Comparison of ENCODE assay signal across 1 cellular context in the genomic region with DNA sequence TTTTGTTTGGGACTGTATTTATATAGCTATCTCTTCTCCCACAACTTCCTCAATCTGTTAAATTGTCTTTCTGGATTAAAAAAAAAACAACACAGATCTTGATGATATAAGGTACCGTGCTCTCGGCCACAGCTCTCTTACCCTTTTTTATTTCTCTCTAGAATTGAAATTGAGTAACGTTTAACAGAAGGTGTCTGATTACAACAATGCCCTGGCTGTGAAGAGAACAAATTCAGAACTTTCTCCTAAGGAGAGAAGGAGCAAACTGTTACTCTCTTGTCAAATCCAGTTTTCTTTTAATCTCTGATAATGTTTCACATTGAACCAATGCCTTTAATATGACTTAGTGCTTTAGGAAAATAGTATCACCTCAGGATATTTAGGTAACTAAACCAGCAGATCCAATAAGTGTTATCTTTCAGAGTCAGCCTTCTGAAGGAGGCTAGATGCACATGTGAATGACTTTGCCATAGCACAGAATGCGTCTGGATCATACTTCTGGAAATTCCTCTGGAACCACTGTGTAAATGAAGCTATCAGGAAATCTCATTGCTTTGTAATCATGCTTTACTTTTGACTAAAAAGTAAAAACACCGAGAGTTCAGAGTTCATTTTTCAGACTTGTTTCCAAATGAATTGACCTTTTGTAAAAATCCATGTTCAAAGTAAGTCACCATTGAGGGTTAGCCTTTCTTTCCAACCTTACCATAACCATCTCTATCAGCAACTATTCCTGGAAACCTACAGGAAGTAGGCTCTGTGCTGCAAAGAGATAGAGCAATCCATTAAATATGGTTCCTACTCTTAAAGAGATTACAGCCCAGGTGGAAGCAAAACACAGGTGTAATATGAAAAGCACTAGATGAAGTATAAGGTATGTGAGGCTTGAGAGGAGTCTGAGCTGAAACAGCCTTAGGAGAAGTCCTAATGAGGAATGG.
TF ChIP-seq lines count a peak whose summit lies in the region.

No MANE protein-coding gene starts in this region.

TF ChIP-seq in HepG2, 621 proteins besides CTCF, POLR2A, EP300 and RAD21 (continued from another document and continues in another):
- TF ChIP-seq, protein P1, sequence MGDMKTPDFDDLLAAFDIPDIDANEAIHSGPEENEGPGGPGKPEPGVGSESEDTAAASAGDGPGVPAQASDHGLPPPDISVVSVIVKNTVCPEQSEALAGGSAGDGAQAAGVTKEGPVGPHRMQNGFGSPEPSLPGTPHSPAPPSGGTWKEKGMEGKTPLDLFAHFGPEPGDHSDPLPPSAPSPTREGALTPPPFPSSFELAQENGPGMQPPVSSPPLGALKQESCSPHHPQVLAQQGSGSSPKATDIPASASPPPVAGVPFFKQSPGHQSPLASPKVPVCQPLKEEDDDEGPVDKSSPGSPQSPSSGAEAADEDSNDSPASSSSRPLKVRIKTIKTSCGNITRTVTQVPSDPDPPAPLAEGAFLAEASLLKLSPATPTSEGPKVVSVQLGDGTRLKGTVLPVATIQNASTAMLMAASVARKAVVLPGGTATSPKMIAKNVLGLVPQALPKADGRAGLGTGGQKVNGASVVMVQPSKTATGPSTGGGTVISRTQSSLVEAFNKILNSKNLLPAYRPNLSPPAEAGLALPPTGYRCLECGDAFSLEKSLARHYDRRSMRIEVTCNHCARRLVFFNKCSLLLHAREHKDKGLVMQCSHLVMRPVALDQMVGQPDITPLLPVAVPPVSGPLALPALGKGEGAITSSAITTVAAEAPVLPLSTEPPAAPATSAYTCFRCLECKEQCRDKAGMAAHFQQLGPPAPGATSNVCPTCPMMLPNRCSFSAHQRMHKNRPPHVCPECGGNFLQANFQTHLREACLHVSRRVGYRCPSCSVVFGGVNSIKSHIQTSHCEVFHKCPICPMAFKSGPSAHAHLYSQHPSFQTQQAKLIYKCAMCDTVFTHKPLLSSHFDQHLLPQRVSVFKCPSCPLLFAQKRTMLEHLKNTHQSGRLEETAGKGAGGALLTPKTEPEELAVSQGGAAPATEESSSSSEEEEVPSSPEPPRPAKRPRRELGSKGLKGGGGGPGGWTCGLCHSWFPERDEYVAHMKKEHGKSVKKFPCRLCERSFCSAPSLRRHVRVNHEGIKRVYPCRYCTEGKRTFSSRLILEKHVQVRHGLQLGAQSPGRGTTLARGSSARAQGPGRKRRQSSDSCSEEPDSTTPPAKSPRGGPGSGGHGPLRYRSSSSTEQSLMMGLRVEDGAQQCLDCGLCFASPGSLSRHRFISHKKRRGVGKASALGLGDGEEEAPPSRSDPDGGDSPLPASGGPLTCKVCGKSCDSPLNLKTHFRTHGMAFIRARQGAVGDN (CRISPR knock-in tag; IDR thresholded peaks at IDR 0.05) = no peak
- TF ChIP-seq GZF1 (CRISPR knock-in tag; IDR thresholded peaks at IDR 0.05) (0 out of 2 replicates have a peak, but pooled peaks have one; percentile 38), ESRRA (CRISPR knock-in tag; IDR thresholded peaks at IDR 0.05; ENCODE audit: low read depth) (peak; percentile 59; the same call in 1 of the 2 replicates), HDAC2 (CRISPR knock-in tag; IDR thresholded peaks at IDR 0.05) (peak; percentile 90), IKZF1 (IDR thresholded peaks at IDR 0.05) (no peak), ZMYM2 (CRISPR knock-in tag; IDR thresholded peaks at IDR 0.05) (peak; percentile 66; the same call in 1 of the 2 replicates), MEF2D (CRISPR knock-in tag; IDR thresholded peaks at IDR 0.05) (peak; percentile 66; the same call in 1 of the 2 replicates), ZNF878 (CRISPR knock-in tag; IDR thresholded peaks at IDR 0.05) (no peak), NCOR1 (IDR thresholded peaks at IDR 0.05; ENCODE audit: borderline replicate concordance, low read length) (peak; percentile 91; the same call in 1 of the 2 replicates), HNF4G (IDR thresholded peaks at IDR 0.05; ENCODE audit: borderline replicate concordance, low read depth, low read length) (peak; percentile 88; the same call in 1 of the 2 replicates), HNF4G (CRISPR knock-in tag; IDR thresholded peaks at IDR 0.05; ENCODE audit: borderline replicate concordance, low read depth) (peak; percentile 80), CBFB (CRISPR knock-in tag; IDR thresholded peaks at IDR 0.05) (peak; percentile 91), ZKSCAN8 (CRISPR knock-in tag; IDR thresholded peaks at IDR 0.05; ENCODE audit: borderline replicate concordance) (peak; percentile 79), NR2F6 (IDR thresholded peaks at IDR 0.05) (peak; percentile 89), NR2F6 (CRISPR knock-in tag; IDR thresholded peaks at IDR 0.05) (peak; percentile 87), MATR3 (CRISPR knock-in tag; IDR thresholded peaks at IDR 0.05) (no peak), ZNF563 (CRISPR knock-in tag; IDR thresholded peaks at IDR 0.05) (no peak), ZMYM3 (CRISPR knock-in tag; IDR thresholded peaks at IDR 0.05) (0 out of 2 replicates have a peak, but pooled peaks have one; percentile 45), RELA (CRISPR knock-in tag; IDR thresholded peaks at IDR 0.05) (peak; percentile 42; the same call in 1 of the 2 replicates), MTA3 (CRISPR knock-in tag; IDR thresholded peaks at IDR 0.05) (no peak), RXRA (CRISPR knock-in tag; IDR thresholded peaks at IDR 0.05) (peak; percentile 28; the same call in 1 of the 2 replicates), ZEB1 (IDR thresholded peaks at IDR 0.05; ENCODE audit: insufficient replicate concordance, low read depth) (peak; percentile 79), HNF4A (CRISPR knock-in tag; IDR thresholded peaks at IDR 0.05) (peak; percentile 92), TAF15 (IDR thresholded peaks at IDR 0.05; ENCODE audit: low read depth, low read length, poor library complexity, severe bottlenecking) (no peak), ZSCAN30 (CRISPR knock-in tag; IDR thresholded peaks at IDR 0.05) (no peak), CREB1 (IDR thresholded peaks at IDR 0.05) (no peak), CREB1 (CRISPR knock-in tag; IDR thresholded peaks at IDR 0.05) (peak; percentile 59; the same call in 1 of the 2 replicates), PAF1 (CRISPR knock-in tag; IDR thresholded peaks at IDR 0.05) (no peak)
- TF ChIP-seq, protein P2, sequence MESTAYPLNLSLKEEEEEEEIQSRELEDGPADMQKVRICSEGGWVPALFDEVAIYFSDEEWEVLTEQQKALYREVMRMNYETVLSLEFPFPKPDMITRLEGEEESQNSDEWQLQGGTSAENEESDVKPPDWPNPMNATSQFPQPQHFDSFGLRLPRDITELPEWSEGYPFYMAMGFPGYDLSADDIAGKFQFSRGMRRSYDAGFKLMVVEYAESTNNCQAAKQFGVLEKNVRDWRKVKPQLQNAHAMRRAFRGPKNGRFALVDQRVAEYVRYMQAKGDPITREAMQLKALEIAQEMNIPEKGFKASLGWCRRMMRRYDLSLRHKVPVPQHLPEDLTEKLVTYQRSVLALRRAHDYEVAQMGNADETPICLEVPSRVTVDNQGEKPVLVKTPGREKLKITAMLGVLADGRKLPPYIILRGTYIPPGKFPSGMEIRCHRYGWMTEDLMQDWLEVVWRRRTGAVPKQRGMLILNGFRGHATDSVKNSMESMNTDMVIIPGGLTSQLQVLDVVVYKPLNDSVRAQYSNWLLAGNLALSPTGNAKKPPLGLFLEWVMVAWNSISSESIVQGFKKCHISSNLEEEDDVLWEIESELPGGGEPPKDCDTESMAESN (CRISPR knock-in tag; conservative IDR thresholded peaks at IDR 0.05) = 0 out of 2 replicates have a peak, but pooled peaks have one; percentile 31
- TF ChIP-seq, protein P3, sequence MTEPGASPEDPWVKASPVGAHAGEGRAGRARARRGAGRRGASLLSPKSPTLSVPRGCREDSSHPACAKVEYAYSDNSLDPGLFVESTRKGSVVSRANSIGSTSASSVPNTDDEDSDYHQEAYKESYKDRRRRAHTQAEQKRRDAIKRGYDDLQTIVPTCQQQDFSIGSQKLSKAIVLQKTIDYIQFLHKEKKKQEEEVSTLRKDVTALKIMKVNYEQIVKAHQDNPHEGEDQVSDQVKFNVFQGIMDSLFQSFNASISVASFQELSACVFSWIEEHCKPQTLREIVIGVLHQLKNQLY (CRISPR knock-in tag; IDR thresholded peaks at IDR 0.05) = peak; percentile 82
- TF ChIP-seq, protein P4, sequence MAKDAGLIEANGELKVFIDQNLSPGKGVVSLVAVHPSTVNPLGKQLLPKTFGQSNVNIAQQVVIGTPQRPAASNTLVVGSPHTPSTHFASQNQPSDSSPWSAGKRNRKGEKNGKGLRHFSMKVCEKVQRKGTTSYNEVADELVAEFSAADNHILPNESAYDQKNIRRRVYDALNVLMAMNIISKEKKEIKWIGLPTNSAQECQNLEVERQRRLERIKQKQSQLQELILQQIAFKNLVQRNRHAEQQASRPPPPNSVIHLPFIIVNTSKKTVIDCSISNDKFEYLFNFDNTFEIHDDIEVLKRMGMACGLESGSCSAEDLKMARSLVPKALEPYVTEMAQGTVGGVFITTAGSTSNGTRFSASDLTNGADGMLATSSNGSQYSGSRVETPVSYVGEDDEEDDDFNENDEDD (CRISPR knock-in tag; IDR thresholded peaks at IDR 0.05; ENCODE audit: borderline replicate concordance) = 0 out of 2 replicates have a peak, but pooled peaks have one; percentile 42
- TF ChIP-seq, protein P5, sequence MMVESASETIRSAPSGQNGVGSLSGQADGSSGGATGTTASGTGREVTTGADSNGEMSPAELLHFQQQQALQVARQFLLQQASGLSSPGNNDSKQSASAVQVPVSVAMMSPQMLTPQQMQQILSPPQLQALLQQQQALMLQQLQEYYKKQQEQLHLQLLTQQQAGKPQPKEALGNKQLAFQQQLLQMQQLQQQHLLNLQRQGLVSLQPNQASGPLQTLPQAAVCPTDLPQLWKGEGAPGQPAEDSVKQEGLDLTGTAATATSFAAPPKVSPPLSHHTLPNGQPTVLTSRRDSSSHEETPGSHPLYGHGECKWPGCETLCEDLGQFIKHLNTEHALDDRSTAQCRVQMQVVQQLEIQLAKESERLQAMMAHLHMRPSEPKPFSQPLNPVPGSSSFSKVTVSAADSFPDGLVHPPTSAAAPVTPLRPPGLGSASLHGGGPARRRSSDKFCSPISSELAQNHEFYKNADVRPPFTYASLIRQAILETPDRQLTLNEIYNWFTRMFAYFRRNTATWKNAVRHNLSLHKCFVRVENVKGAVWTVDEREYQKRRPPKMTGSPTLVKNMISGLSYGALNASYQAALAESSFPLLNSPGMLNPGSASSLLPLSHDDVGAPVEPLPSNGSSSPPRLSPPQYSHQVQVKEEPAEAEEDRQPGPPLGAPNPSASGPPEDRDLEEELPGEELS (CRISPR knock-in tag; IDR thresholded peaks at IDR 0.05) = peak; percentile 81
- TF ChIP-seq, protein P6, sequence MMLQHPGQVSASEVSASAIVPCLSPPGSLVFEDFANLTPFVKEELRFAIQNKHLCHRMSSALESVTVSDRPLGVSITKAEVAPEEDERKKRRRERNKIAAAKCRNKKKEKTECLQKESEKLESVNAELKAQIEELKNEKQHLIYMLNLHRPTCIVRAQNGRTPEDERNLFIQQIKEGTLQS (CRISPR knock-in tag; IDR thresholded peaks at IDR 0.05) = peak; percentile 41; the same call in 1 of the 2 replicates
- TF ChIP-seq, protein P7, sequence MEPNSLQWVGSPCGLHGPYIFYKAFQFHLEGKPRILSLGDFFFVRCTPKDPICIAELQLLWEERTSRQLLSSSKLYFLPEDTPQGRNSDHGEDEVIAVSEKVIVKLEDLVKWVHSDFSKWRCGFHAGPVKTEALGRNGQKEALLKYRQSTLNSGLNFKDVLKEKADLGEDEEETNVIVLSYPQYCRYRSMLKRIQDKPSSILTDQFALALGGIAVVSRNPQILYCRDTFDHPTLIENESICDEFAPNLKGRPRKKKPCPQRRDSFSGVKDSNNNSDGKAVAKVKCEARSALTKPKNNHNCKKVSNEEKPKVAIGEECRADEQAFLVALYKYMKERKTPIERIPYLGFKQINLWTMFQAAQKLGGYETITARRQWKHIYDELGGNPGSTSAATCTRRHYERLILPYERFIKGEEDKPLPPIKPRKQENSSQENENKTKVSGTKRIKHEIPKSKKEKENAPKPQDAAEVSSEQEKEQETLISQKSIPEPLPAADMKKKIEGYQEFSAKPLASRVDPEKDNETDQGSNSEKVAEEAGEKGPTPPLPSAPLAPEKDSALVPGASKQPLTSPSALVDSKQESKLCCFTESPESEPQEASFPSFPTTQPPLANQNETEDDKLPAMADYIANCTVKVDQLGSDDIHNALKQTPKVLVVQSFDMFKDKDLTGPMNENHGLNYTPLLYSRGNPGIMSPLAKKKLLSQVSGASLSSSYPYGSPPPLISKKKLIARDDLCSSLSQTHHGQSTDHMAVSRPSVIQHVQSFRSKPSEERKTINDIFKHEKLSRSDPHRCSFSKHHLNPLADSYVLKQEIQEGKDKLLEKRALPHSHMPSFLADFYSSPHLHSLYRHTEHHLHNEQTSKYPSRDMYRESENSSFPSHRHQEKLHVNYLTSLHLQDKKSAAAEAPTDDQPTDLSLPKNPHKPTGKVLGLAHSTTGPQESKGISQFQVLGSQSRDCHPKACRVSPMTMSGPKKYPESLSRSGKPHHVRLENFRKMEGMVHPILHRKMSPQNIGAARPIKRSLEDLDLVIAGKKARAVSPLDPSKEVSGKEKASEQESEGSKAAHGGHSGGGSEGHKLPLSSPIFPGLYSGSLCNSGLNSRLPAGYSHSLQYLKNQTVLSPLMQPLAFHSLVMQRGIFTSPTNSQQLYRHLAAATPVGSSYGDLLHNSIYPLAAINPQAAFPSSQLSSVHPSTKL (CRISPR knock-in tag; IDR thresholded peaks at IDR 0.05) = peak; percentile 98
- TF ChIP-seq, protein P8, sequence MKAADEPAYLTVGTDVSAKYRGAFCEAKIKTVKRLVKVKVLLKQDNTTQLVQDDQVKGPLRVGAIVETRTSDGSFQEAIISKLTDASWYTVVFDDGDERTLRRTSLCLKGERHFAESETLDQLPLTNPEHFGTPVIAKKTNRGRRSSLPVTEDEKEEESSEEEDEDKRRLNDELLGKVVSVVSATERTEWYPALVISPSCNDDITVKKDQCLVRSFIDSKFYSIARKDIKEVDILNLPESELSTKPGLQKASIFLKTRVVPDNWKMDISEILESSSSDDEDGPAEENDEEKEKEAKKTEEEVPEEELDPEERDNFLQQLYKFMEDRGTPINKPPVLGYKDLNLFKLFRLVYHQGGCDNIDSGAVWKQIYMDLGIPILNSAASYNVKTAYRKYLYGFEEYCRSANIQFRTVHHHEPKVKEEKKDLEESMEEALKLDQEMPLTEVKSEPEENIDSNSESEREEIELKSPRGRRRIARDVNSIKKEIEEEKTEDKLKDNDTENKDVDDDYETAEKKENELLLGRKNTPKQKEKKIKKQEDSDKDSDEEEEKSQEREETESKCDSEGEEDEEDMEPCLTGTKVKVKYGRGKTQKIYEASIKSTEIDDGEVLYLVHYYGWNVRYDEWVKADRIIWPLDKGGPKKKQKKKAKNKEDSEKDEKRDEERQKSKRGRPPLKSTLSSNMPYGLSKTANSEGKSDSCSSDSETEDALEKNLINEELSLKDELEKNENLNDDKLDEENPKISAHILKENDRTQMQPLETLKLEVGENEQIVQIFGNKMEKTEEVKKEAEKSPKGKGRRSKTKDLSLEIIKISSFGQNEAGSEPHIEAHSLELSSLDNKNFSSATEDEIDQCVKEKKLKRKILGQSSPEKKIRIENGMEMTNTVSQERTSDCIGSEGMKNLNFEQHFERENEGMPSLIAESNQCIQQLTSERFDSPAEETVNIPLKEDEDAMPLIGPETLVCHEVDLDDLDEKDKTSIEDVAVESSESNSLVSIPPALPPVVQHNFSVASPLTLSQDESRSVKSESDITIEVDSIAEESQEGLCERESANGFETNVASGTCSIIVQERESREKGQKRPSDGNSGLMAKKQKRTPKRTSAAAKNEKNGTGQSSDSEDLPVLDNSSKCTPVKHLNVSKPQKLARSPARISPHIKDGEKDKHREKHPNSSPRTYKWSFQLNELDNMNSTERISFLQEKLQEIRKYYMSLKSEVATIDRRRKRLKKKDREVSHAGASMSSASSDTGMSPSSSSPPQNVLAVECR (CRISPR knock-in tag; IDR thresholded peaks at IDR 0.05; ENCODE audit: borderline replicate concordance) = no peak
- TF ChIP-seq, protein P9, sequence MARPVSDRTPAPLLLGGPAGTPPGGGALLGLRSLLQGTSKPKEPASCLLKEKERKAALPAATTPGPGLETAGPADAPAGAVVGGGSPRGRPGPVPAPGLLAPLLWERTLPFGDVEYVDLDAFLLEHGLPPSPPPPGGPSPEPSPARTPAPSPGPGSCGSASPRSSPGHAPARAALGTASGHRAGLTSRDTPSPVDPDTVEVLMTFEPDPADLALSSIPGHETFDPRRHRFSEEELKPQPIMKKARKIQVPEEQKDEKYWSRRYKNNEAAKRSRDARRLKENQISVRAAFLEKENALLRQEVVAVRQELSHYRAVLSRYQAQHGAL (CRISPR knock-in tag; IDR thresholded peaks at IDR 0.05; ENCODE audit: not compliant biosample characterization) = no peak
